Comparison of ENCODE assay signal across 28 cellular contexts in the genomic region with DNA sequence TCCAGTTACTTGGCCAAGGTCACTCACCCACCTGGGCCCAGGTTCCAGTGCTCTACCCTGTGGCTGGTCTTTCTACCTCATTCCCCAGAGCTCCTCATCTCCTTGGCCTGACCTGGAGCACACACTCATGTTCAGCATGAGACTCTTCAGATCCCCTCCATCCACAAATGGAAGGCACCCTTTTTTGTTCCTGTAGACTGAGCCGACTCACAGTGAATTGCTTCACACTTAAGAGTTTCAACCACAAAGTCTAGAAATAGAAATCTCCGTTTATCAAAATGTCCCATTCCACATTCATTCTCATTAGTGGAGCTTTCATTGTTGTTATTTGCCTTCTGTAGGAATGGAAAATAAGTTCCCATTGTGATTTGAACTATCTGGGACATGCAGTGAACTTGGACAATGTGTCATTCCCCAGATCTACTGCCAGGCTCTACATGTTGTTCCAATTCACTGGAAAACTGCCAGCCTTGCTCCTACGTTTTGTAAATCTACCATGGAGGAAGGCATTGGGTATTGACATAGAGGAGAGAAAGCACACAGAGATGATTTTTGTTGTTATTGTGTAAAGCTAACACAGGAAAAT.
DNase-seq lines count a peak whose midpoint lies in the region; ATAC-seq and TF ChIP-seq lines count a peak whose summit lies in the region.
"Had no signal": no experiment of that assay in that cellular context is flagged by ENCODE, and none has a peak within 500 bp of the region (broad histone marks: within the 10 kb centered on the region; RNA-seq: fewer than 3 reads in every experiment).

No MANE protein-coding gene starts in this region.

- no peak for TF ChIP-seq CTCF in right atrium auricular region (IDR thresholded peaks at IDR 0.05)

- no peaks in the 10 kb centered on the region for H3K4me1 Mint-ChIP-seq in activated T-cell treated with anti-CD3 and anti-CD28 coated beads, Interleukin-2, amount 50 U/mL, for 24 hours (ENCODE audit: low read depth)
- H3K4me1 Mint-ChIP-seq: activated CD4-positive, alpha-beta memory T cell treated with anti-CD3 and anti-CD28 coated beads, Interleukin-2, amount 10 ng/mL, durations not matched to agents 7 days and 5 days; B cell; CD4-positive, alpha-beta memory T cell; GM23338; naive B cell; stimulated activated effector memory CD8-positive, alpha-beta T cell treated with anti-CD3 and anti-CD28 coated beads, Interleukin-12 subunit alpha, Interleukin-12 subunit beta, amount 100 ng/mL, for 72 hours had no signal

- no peak overlapping the region for H3K4me3 ChIP-seq in right atrium auricular region
- no peak overlapping the region for H3K4me3 ChIP-seq in right cardiac atrium (ENCODE audit: low read length)
- H3K4me3 ChIP-seq: breast epithelium, GM23338, Peyer's patch had no signal

- H3K36me3 Mint-ChIP-seq in activated T-cell treated with anti-CD3 and anti-CD28 coated beads, Interleukin-2, amount 50 U/mL, for 24 hours (ENCODE audit: low read depth): no peaks in the 10 kb centered on the region
- H3K36me3 Mint-ChIP-seq: CD4-positive, alpha-beta memory T cell; stimulated activated effector memory CD8-positive, alpha-beta T cell treated with anti-CD3 and anti-CD28 coated beads, Interleukin-12 subunit alpha, Interleukin-12 subunit beta, amount 100 ng/mL, for 72 hours had no signal

- H3K27ac ChIP-seq in right atrium auricular region: peak overlapping the region in 1 of 2 donors; percentile 68
- peak overlapping the region; percentile 11 for H3K27ac ChIP-seq in right cardiac atrium (ENCODE audit: low read length)
- H3K27ac ChIP-seq: breast epithelium, Peyer's patch had no signal

- H3K4me1 ChIP-seq in right atrium auricular region (peaks cover 0 to 22% of the 10 kb centered on the region in 2 donors), right cardiac atrium (ENCODE audit: control insufficient read depth, insufficient read depth, low read length) (peaks cover 2% of the 10 kb centered on the region)
- H3K4me1 ChIP-seq: breast epithelium, Peyer's patch had no signal

- H3K36me3 ChIP-seq in right atrium auricular region: no peaks in the 10 kb centered on the region
- H3K36me3 ChIP-seq: breast epithelium, Peyer's patch had no signal

- H3K9me3 ChIP-seq in right atrium auricular region: no peaks in the 10 kb centered on the region
- no peaks in the 10 kb centered on the region for H3K9me3 ChIP-seq in right cardiac atrium (ENCODE audit: control insufficient read depth, low read length)
- H3K9me3 ChIP-seq: breast epithelium, Peyer's patch had no signal

- ATAC-seq in Right ventricle myocardium superior (ENCODE audit: poor library complexity) (peak; percentile 70), right cardiac atrium (peak; percentile 30 to 53), GM19455 (IDR thresholded peaks at IDR 0.05; ENCODE audit: unreplicated experiment) (no peak)
- ATAC-seq: GM23338; stimulated activated effector memory CD8-positive, alpha-beta T cell treated with anti-CD3 and anti-CD28 coated beads, Interleukin-12 subunit alpha, Interleukin-12 subunit beta, amount 100 ng/mL, for 72 hours had no signal

- intact Hi-C loops in Right ventricle myocardium superior (cut with DNase I) (no loop called here), right cardiac atrium (cut with DNase I) (no loop called here)

- no peak overlapping the region for H3K4me3 Mint-ChIP-seq in activated T-cell treated with anti-CD3 and anti-CD28 coated beads, Interleukin-2, amount 50 U/mL, for 24 hours
- H3K4me3 Mint-ChIP-seq: activated CD4-positive, alpha-beta memory T cell treated with anti-CD3 and anti-CD28 coated beads, Interleukin-2, amount 10 ng/mL, durations not matched to agents 7 days and 5 days; B cell; CD4-positive, alpha-beta memory T cell; GM23338; naive B cell; stimulated activated effector memory CD8-positive, alpha-beta T cell treated with anti-CD3 and anti-CD28 coated beads, Interleukin-12 subunit alpha, Interleukin-12 subunit beta, amount 100 ng/mL, for 72 hours; T-helper 2 cell treated with Interferon-gamma antibody and Interleukin-4, amounts not matched to agents 5 μg/mL and 100 μg/mL, for 36 hours had no signal

- DNase-seq in Right ventricle myocardium superior: no peak
- DNase-seq in right atrium auricular region (ENCODE audit: low spot score): no peak
- DNase-seq in dermis blood vessel endothelial cell: peak; percentile 48
- no peak for DNase-seq in right cardiac atrium
- DNase-seq in activated T-cell treated with anti-CD3 and anti-CD28 coated beads, Interleukin-2, amount 50 U/mL, for 24 hours: no peak
- DNase-seq in activated gamma-delta T cell (lab: John Stamatoyannopoulos, UW): no peak
- no peak for DNase-seq in NCI-H1436 (lab: John Stamatoyannopoulos, UW)
- DNase-seq: activated CD4-positive, alpha-beta memory T cell treated with anti-CD3 and anti-CD28 coated beads, Interleukin-2, amount 10 ng/mL, durations not matched to agents 7 days and 5 days; activated CD4-positive, alpha-beta T cell treated with anti-CD3 and anti-CD28 coated beads for 1 hour; activated CD8-positive, alpha-beta memory T cell treated with anti-CD3 and anti-CD28 coated beads, Interleukin-2, amount 50 U/mL, for 48 hours; activated naive CD4-positive, alpha-beta T cell treated with anti-CD3 and anti-CD28 coated beads, Interleukin-2, amount 50 U/mL, for 16 hours; amygdala; CD4-positive, alpha-beta memory T cell; effector CD4-positive, alpha-beta T cell; IMR-90; naive B cell; NCI-H1105; NCI-H187 treated with DMSO at 0.1 percent for 48 hours; NCI-H526 treated with DMSO at 0.1 percent for 48 hours; NK-92 treated with Interleukin-12 subunit alpha and Interleukin-12 subunit beta, amount 100 ng/mL, for 24 hours; Peyer's patch; substantia nigra had no signal

- H3K27me3 ChIP-seq in right atrium auricular region (no peaks in the 10 kb centered on the region), right cardiac atrium (ENCODE audit: control insufficient read depth, insufficient read depth) (no peaks in the 10 kb centered on the region)
- H3K27me3 ChIP-seq: breast epithelium, Peyer's patch had no signal

- H3K27ac Mint-ChIP-seq in activated T-cell treated with anti-CD3 and anti-CD28 coated beads, Interleukin-2, amount 50 U/mL, for 24 hours: no peak overlapping the region
- H3K27ac Mint-ChIP-seq: activated CD4-positive, alpha-beta memory T cell treated with anti-CD3 and anti-CD28 coated beads, Interleukin-2, amount 10 ng/mL, durations not matched to agents 7 days and 5 days; B cell; CD4-positive, alpha-beta memory T cell; GM23338; naive B cell; stimulated activated effector memory CD8-positive, alpha-beta T cell treated with anti-CD3 and anti-CD28 coated beads, Interleukin-12 subunit alpha, Interleukin-12 subunit beta, amount 100 ng/mL, for 72 hours; T-helper 2 cell treated with Interferon-gamma antibody and Interleukin-4, amounts not matched to agents 5 μg/mL and 100 μg/mL, for 36 hours had no signal

- whole genome bisulfite sequencing in right cardiac atrium: 32% methylated on average over 3 of the region's 3 CpGs

- peaks cover 12% of the 10 kb centered on the region for H3K27me3 Mint-ChIP-seq in activated T-cell treated with anti-CD3 and anti-CD28 coated beads, Interleukin-2, amount 50 U/mL, for 24 hours

- H3K9me3 Mint-ChIP-seq in activated T-cell treated with anti-CD3 and anti-CD28 coated beads, Interleukin-2, amount 50 U/mL, for 24 hours: peaks cover 6% of the 10 kb centered on the region
- H3K9me3 Mint-ChIP-seq: activated CD4-positive, alpha-beta memory T cell treated with anti-CD3 and anti-CD28 coated beads, Interleukin-2, amount 10 ng/mL, durations not matched to agents 7 days and 5 days; stimulated activated effector memory CD8-positive, alpha-beta T cell treated with anti-CD3 and anti-CD28 coated beads, Interleukin-12 subunit alpha, Interleukin-12 subunit beta, amount 100 ng/mL, for 72 hours; T-helper 2 cell treated with Interferon-gamma antibody and Interleukin-4, amounts not matched to agents 5 μg/mL and 100 μg/mL, for 36 hours had no signal
